ENCODE assay signal across 7 cellular contexts in the genomic region with DNA sequence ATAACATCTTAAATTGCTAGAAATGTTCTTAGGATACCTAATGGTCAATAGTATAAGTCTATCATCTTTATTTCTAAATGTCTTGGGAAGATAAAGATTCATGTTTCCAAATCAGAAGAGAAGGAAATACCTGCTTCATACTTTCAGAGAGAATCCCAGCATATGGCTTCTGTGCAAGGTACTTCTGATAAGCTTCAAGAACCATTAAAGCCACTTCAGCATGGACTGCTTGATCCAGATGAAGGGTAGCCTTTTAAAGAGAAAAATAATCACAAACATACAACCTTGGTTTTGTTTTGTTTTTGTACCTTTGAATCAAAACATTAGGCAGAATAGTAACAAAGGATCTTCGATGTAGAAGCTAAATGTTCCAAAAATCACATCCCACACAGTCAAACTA.
"Had no signal": no experiment of that assay in that cellular context is flagged by ENCODE, and none has a peak within 500 bp of the region (broad histone marks: within the 10 kb centered on the region; RNA-seq: fewer than 3 reads in every experiment).

No MANE protein-coding gene starts in this region.

- DNase-seq: GM23248, GOT3, H7, HFFc6, KBM-7 had no signal

- H3K9me3 Mint-ChIP-seq: HFFc6, IgD-negative memory B cell had no signal

- H3K4me3 Mint-ChIP-seq: HFFc6, IgD-negative memory B cell had no signal

- H3K27ac Mint-ChIP-seq: HFFc6 had no signal

- H3K27me3 Mint-ChIP-seq: IgD-negative memory B cell had no signal

- FAIRE-seq: HepG2 had no signal
